32 cellular contexts compared by ENCODE assay signal in genomic region chr7:142935941-142936565, GRCh38. TPM values are rescaled to one million over a fixed set of nuclear protein-coding genes. Genes with fewer than 3 reads are reported as not detected.
DNase-seq lines count a peak whose midpoint lies in the region; ATAC-seq, FAIRE-seq and TF ChIP-seq lines count a peak whose summit lies in the region.
"Had no signal": no experiment of that assay in that cellular context is flagged by ENCODE, and none has a peak within 500 bp of the region (broad histone marks: within the 10 kb centered on the region; RNA-seq: fewer than 3 reads in every experiment).

No MANE protein-coding gene starts in this region.

- H3K4me2 ChIP-seq in K562 (ENCODE audit: insufficient read depth, low read length), result no peak overlapping the region
- H3K4me2 ChIP-seq: BLaER1 had no signal

- no peak for TF ChIP-seq EP300 in K562 (IDR thresholded peaks at IDR 0.05; ENCODE audit: low read length)

- CTCF ChIA-PET in K562 (lab: Yijun Ruan, JAX; ENCODE audit: low intra/inter-chr PET ratio), result interaction anchor here (0.6 kb wide), 1 partner anchor 275 kb away, joined by 3 read pairs; no protein-coding TSS in a partner anchor

- no peaks in the 10 kb centered on the region for H3K9me3 ChIP-seq in K562 (replicated peaks; ENCODE audit: control insufficient read depth, insufficient read depth, low read depth, low read length)
- H3K9me3 ChIP-seq: BE2C, BLaER1 had no signal

- no peaks in the 10 kb centered on the region for H3K9me1 ChIP-seq in K562 (ENCODE audit: control insufficient read depth, insufficient read depth, low read length)

- WGBS in K562 (ENCODE audit: insufficient coverage, low coverage, missing lambda C conversion rate), result 33% methylated on average over 8 of the region's 12 CpGs

- no peak for TF ChIP-seq CTCF in K562 (IDR thresholded peaks at IDR 0.05 in 2 of 3, conservative IDR thresholded peaks at IDR 0.05 in 1 of 3; ENCODE audit: insufficient read depth in 2 of 3, low read depth in 1 of 3, low read length in 3 of 3)

- H3K27me3 ChIP-seq in H7 (ENCODE audit: control insufficient read depth, insufficient read depth, low read length), result no peaks in the 10 kb centered on the region
- H3K27me3 ChIP-seq in K562 (ENCODE audit: control insufficient read depth in 2 of 2, insufficient read depth in 2 of 2, low read length in 2 of 2), result peaks cover 15 to 25% of the 10 kb centered on the region in 2 experiments; a peak in 4 of 5 replicates
- H3K27me3 ChIP-seq: BE2C, BLaER1 had no signal

- ATAC-seq in K562, result no peak
- ATAC-seq: GM12878 had no signal

- no peak for TF ChIP-seq RAD21 in K562 (CRISPR knock-in tag; conservative IDR thresholded peaks at IDR 0.05 in 1 of 2, IDR thresholded peaks at IDR 0.05 in 1 of 2)

- peak; percentile 36 for DNase-seq in H7
- peak; percentile 30 to 64 (median 46) for DNase-seq in K562 (ENCODE audit: extremely low read depth in 1 of 4, low spot score in 3 of 4)
- peak; percentile 20 to 30 for DNase-seq in erythroblast (lab: John Stamatoyannopoulos, UW)
- no peak for DNase-seq in stimulated activated naive CD4-positive, alpha-beta T cell (lab: John Stamatoyannopoulos, UW)
- DNase-seq in GOT3 (lab: John Stamatoyannopoulos, UW), result no peak
- DNase-seq in GM19238 (ENCODE audit: insufficient read length, low spot score), result no peak
- DNase-seq: 8988T; ACHN; BE2C; C1 segment of cervical spinal cord; CD4-positive, alpha-beta memory T cell; CD4-positive, CD25-positive, alpha-beta regulatory T cell; CD8-positive, alpha-beta memory T cell; COR-L47; DMS 273 treated with DMSO at 0.1 percent for 48 hours; DMS153; DMS53; DMS79; DND-41; EL; GDM1 had no signal

- H3K9ac ChIP-seq in K562 (ENCODE audit: insufficient read depth in 1 of 2, low read depth in 2 of 2, low read length in 2 of 2), result no peak overlapping the region; a peak in 1 of 4 replicates
- H3K9ac ChIP-seq: BLaER1 had no signal

- no peak for TF ChIP-seq POLR2A in K562 (conservative IDR thresholded peaks at IDR 0.05)
- no peak for TF ChIP-seq POLR2A in erythroblast (IDR thresholded peaks at IDR 0.05; ENCODE audit: low read length)

- no peak overlapping the region for H2AFZ ChIP-seq in K562 (ENCODE audit: low read depth, low read length)

- POLR2A ChIA-PET in K562 (lab: Yijun Ruan, JAX), result interaction anchor here (0.5 to 1.6 kb wide), 7 partner anchors 9 to 164 kb away, joined by 3 to 6 read pairs (median 3); partner anchors contain the start of gene KEL

- peaks cover 3 to 6% of the 10 kb centered on the region in 2 experiments; a peak in 2 of 5 replicates for H3K4me1 ChIP-seq in K562 (replicated peaks in 1 of 2; ENCODE audit: control insufficient read depth in 2 of 2, insufficient read depth in 2 of 2, low read length in 2 of 2)
- H3K4me1 ChIP-seq: BE2C had no signal

- H3K27ac ChIP-seq in K562 (ENCODE audit: extremely low read depth, low read depth, low read length), result no peak overlapping the region
- H3K27ac ChIP-seq: BLaER1 had no signal

- FAIRE-seq in K562 (lab: Jason Lieb, UNC), result no peak
- FAIRE-seq: A204.1, GM12878, GM12892, GM18507, GM19239 had no signal

- H3K36me3 ChIP-seq in H7 (replicated peaks; ENCODE audit: control insufficient read depth, insufficient read depth, low read length) (no peaks in the 10 kb centered on the region), K562 (ENCODE audit: control insufficient read depth, insufficient read depth, low read length) (peaks cover 15% of the 10 kb centered on the region; the same call in 2 of the 3 replicates)
- H3K36me3 ChIP-seq: BE2C, BLaER1 had no signal

- peaks cover 4% of the 10 kb centered on the region; the same call in 1 of the 2 replicates for H4K20me1 ChIP-seq in K562 (replicated peaks; ENCODE audit: control insufficient read depth, insufficient read depth, low read length)
- H4K20me1 ChIP-seq: BLaER1 had no signal

- intact Hi-C loops in K562 (cut with micrococcal nuclease), result no loop called here

- no peaks in the 10 kb centered on the region for H3K79me2 ChIP-seq in K562 (ENCODE audit: control insufficient read depth, insufficient read depth, low read length)

- in situ Hi-C loops in K562 (cut with MboI), result no loop called here

- no peak overlapping the region for H3K4me3 ChIP-seq in H7 (ENCODE audit: insufficient read depth, low read depth, low read length)
- no peak overlapping the region for H3K4me3 ChIP-seq in K562
- H3K4me3 ChIP-seq: BLaER1, GM12878 had no signal

- no TSS peak for BruUV-seq in K562 (replicated peaks; lab: Mats Ljungman, UMichigan)

RNA-seq across cellular contexts. Expression of gene TRPV5, which starts 2.5 kb away (rescaled TPM):
- total RNA-seq in H7 (2014; rRNA removed; shearing (Covaris generic)), result not detected in 2 replicates
- total RNA-seq in K562 (2011; cell fraction: chromatin; rRNA removed; ENCODE audit: low replicate concordance), result 0.56 and 0.74 TPM in 2 replicates
- total RNA-seq in K562 (2011; cell fraction: nucleolus; rRNA removed), result 0.17 and 0.26 TPM in 2 replicates
- 0.44 and 1.1 TPM in 2 replicates for total RNA-seq in K562 (2011; cell fraction: nucleoplasm; rRNA removed)
- total RNA-seq in K562 (2014; rRNA removed) (not detected in 2 replicates), K562 (2014; rRNA removed; fragmentation: Illumina TruSeq; extraction: Trizol) (not detected in 2 replicates), K562 (2015; rRNA removed; fragmentation: Illumina TruSeq; extraction: Trizol) (not detected in 2 replicates), K562 (2021) (not detected in 2 replicates)
- polyA plus RNA-seq in K562 (2011; rRNA removed) (0.12 TPM in 1 of 2 replicates, not detected in the other), K562 (2014; fragmentation: Illumina TruSeq; extraction: Trizol) (0.04 TPM in 1 of 2 replicates, not detected in the other), K562 (2014; fragmentation: Nextera tagmentation; extraction: Ambion mirVana) (not detected), K562 (2014; rRNA removed) (not detected in 2 replicates)
- polyA plus RNA-seq in K562 (2011; cell fraction: cytosol; rRNA removed), result 0.03 TPM in 1 of 2 replicates, not detected in the other
- polyA plus RNA-seq in K562 (2011; cell fraction: nucleus; rRNA removed), result 0.36 and 0.60 TPM in 2 replicates
- 0.08 TPM in 1 of 2 replicates, not detected in the other for polyA plus RNA-seq in K562 (2012)
- 0.27 TPM in 1 of 2 replicates, not detected in the other for polyA minus RNA-seq in K562 (2011; rRNA and poly(A)+ RNA removed)
- polyA minus RNA-seq in K562 (2011; cell fraction: cytosol; rRNA and poly(A)+ RNA removed), result not detected in 2 replicates
- polyA minus RNA-seq in K562 (2011; cell fraction: nucleus; rRNA and poly(A)+ RNA removed), result 0.13 and 0.22 TPM in 2 replicates
- total RNA-seq: A673; CD4-positive, alpha-beta memory T cell; CD4-positive, CD25-positive, alpha-beta regulatory T cell; CD8-positive, alpha-beta memory T cell; G401; GM12878 had no signal
- polyA plus RNA-seq: AG04450; CD14-positive monocyte; CD4-positive, alpha-beta memory T cell; CD4-positive, CD25-positive, alpha-beta regulatory T cell; CD8-positive, alpha-beta memory T cell; GM12878 had no signal

RNA-seq across cellular contexts. Expression of gene LLCFC1, which starts 3.2 kb away (rescaled TPM):
- not detected in 2 replicates for total RNA-seq in H7 (2014; rRNA removed; shearing (Covaris generic))
- total RNA-seq in K562 (2011; cell fraction: chromatin; rRNA removed; ENCODE audit: low replicate concordance), result not detected in 2 replicates
- not detected in 2 replicates for total RNA-seq in K562 (2011; cell fraction: nucleolus; rRNA removed)
- total RNA-seq in K562 (2011; cell fraction: nucleoplasm; rRNA removed), result not detected in 2 replicates
- total RNA-seq in K562 (2014; rRNA removed) (not detected in 2 replicates), K562 (2014; rRNA removed; fragmentation: Illumina TruSeq; extraction: Trizol) (not detected in 2 replicates), K562 (2015; rRNA removed; fragmentation: Illumina TruSeq; extraction: Trizol) (not detected in 2 replicates), K562 (2021) (not detected in 2 replicates)
- polyA plus RNA-seq in K562 (2011; rRNA removed) (not detected in 2 replicates), K562 (2014; fragmentation: Illumina TruSeq; extraction: Trizol) (not detected in 2 replicates), K562 (2014; fragmentation: Nextera tagmentation; extraction: Ambion mirVana) (not detected), K562 (2014; rRNA removed) (not detected in 2 replicates)
- polyA plus RNA-seq in K562 (2011; cell fraction: cytosol; rRNA removed), result not detected in 2 replicates
- polyA plus RNA-seq in K562 (2011; cell fraction: nucleus; rRNA removed), result not detected in 2 replicates
- polyA plus RNA-seq in K562 (2012), result 0.20 and 0.55 TPM in 2 replicates
- not detected in 2 replicates for polyA minus RNA-seq in K562 (2011; rRNA and poly(A)+ RNA removed)
- not detected in 2 replicates for polyA minus RNA-seq in K562 (2011; cell fraction: cytosol; rRNA and poly(A)+ RNA removed)
- polyA minus RNA-seq in K562 (2011; cell fraction: nucleus; rRNA and poly(A)+ RNA removed), result not detected in 2 replicates
- total RNA-seq: A673; CD4-positive, alpha-beta memory T cell; CD4-positive, CD25-positive, alpha-beta regulatory T cell; CD8-positive, alpha-beta memory T cell; Daoy; G401; GM12878 had no signal
- polyA plus RNA-seq: AG04450; CD14-positive monocyte; CD4-positive, alpha-beta memory T cell; CD4-positive, CD25-positive, alpha-beta regulatory T cell; CD8-positive, alpha-beta memory T cell; GM12878 had no signal

RNA-seq across cellular contexts. Expression of gene KEL, which starts 26.1 kb away (rescaled TPM):
- total RNA-seq in H7 (2014; rRNA removed; shearing (Covaris generic)), result 1.7 and 7.7 TPM in 2 replicates
- total RNA-seq in K562 (2011; cell fraction: chromatin; rRNA removed; ENCODE audit: low replicate concordance), result 113 and 184 TPM in 2 replicates
- total RNA-seq in K562 (2011; cell fraction: nucleolus; rRNA removed), result 129 and 133 TPM in 2 replicates
- total RNA-seq in K562 (2011; cell fraction: nucleoplasm; rRNA removed), result 107 and 122 TPM in 2 replicates
- 15.9 and 22.0 TPM in 2 replicates for total RNA-seq in K562 (2014; rRNA removed)
- total RNA-seq in K562 (2014; rRNA removed; fragmentation: Illumina TruSeq; extraction: Trizol), result 19.2 and 19.3 TPM in 2 replicates
- 22.2 and 25.5 TPM in 2 replicates for total RNA-seq in K562 (2015; rRNA removed; fragmentation: Illumina TruSeq; extraction: Trizol)
- 28.7 and 34.3 TPM in 2 replicates for total RNA-seq in K562 (2021)
- polyA plus RNA-seq in K562 (2011; rRNA removed), result 47.4 and 72.0 TPM in 2 replicates
- polyA plus RNA-seq in K562 (2011; cell fraction: cytosol; rRNA removed), result 33.6 and 44.4 TPM in 2 replicates
- polyA plus RNA-seq in K562 (2011; cell fraction: nucleus; rRNA removed), result 361 and 506 TPM in 2 replicates
- 25.0 and 47.3 TPM in 2 replicates for polyA plus RNA-seq in K562 (2012)
- polyA plus RNA-seq in K562 (2014; fragmentation: Illumina TruSeq; extraction: Trizol), result 33.8 and 35.3 TPM in 2 replicates
- polyA plus RNA-seq in K562 (2014; fragmentation: Nextera tagmentation; extraction: Ambion mirVana), result 10 to 100 TPM in 1 of 2 experiments, 1 to 10 TPM in 1; 9.0 to 18.9 TPM
- polyA plus RNA-seq in K562 (2014; rRNA removed), result 33.1 and 36.7 TPM in 2 replicates
- polyA minus RNA-seq in K562 (2011; rRNA and poly(A)+ RNA removed), result 31.5 and 38.3 TPM in 2 replicates
- 14.1 and 24.0 TPM in 2 replicates for polyA minus RNA-seq in K562 (2011; cell fraction: cytosol; rRNA and poly(A)+ RNA removed)
- polyA minus RNA-seq in K562 (2011; cell fraction: nucleus; rRNA and poly(A)+ RNA removed), result 85.5 and 91.1 TPM in 2 replicates
- total RNA-seq: A673, Daoy, G401 had no signal
- polyA plus RNA-seq: CD14-positive monocyte; CD4-positive, alpha-beta memory T cell; CD4-positive, CD25-positive, alpha-beta regulatory T cell; CD8-positive, alpha-beta memory T cell had no signal

RNA-seq across cellular contexts. Expression of gene TRPV6, which starts 50.5 kb away (rescaled TPM):
- total RNA-seq in H7 (2014; rRNA removed; shearing (Covaris generic)), result 0.17 and 0.22 TPM in 2 replicates
- total RNA-seq in K562 (2011; cell fraction: chromatin; rRNA removed; ENCODE audit: low replicate concordance), result 2.1 and 5.6 TPM in 2 replicates
- 3.2 and 3.3 TPM in 2 replicates for total RNA-seq in K562 (2011; cell fraction: nucleolus; rRNA removed)
- total RNA-seq in K562 (2011; cell fraction: nucleoplasm; rRNA removed), result 2.2 and 2.7 TPM in 2 replicates
- 0.04 and 0.36 TPM in 2 replicates for total RNA-seq in K562 (2014; rRNA removed)
- total RNA-seq in K562 (2014; rRNA removed; fragmentation: Illumina TruSeq; extraction: Trizol), result 0.11 and 0.51 TPM in 2 replicates
- total RNA-seq in K562 (2015; rRNA removed; fragmentation: Illumina TruSeq; extraction: Trizol), result 0.04 and 0.11 TPM in 2 replicates
- 0.18 and 0.81 TPM in 2 replicates for total RNA-seq in K562 (2021)
- polyA plus RNA-seq in K562 (2011; rRNA removed), result 0.08 and 0.37 TPM in 2 replicates
- 0.19 and 0.33 TPM in 2 replicates for polyA plus RNA-seq in K562 (2011; cell fraction: cytosol; rRNA removed)
- polyA plus RNA-seq in K562 (2011; cell fraction: nucleus; rRNA removed), result 3.7 and 4.0 TPM in 2 replicates
- polyA plus RNA-seq in K562 (2012), result 0.59 and 13.5 TPM in 2 replicates
- 0.25 and 0.26 TPM in 2 replicates for polyA plus RNA-seq in K562 (2014; fragmentation: Illumina TruSeq; extraction: Trizol)
- polyA plus RNA-seq in K562 (2014; fragmentation: Nextera tagmentation; extraction: Ambion mirVana), result under 1 TPM; 0.04 to 0.06 TPM
- polyA plus RNA-seq in K562 (2014; rRNA removed), result 0.22 and 0.32 TPM in 2 replicates
- polyA minus RNA-seq in K562 (2011; rRNA and poly(A)+ RNA removed), result 0.36 and 0.46 TPM in 2 replicates
- polyA minus RNA-seq in K562 (2011; cell fraction: cytosol; rRNA and poly(A)+ RNA removed), result not detected in 2 replicates
- polyA minus RNA-seq in K562 (2011; cell fraction: nucleus; rRNA and poly(A)+ RNA removed), result 0.89 and 0.94 TPM in 2 replicates
- total RNA-seq: A673; CD4-positive, alpha-beta memory T cell; CD4-positive, CD25-positive, alpha-beta regulatory T cell; CD8-positive, alpha-beta memory T cell; Daoy; G401; GM12878 had no signal
- polyA plus RNA-seq: AG04450; CD14-positive monocyte; CD8-positive, alpha-beta memory T cell; GM12878 had no signal

Comparison
In these comparisons a context has a peak if more than half of its experiments do, and no peak if none do; other contexts are left out.
1. DNase-seq: peak in H7 (single experiment), K562 (4 of 4) and erythroblast (2 of 2); none in stimulated activated naive CD4-positive, alpha-beta T cell (0 of 6), GOT3 (single experiment) and GM19238 (single experiment).